Comparison of ENCODE assay signal across 1 cellular context in genomic region chr3:122691195-122691594, GRCh38.
TF ChIP-seq lines count a peak whose summit lies in the region.

No MANE protein-coding gene starts in this region.

TF ChIP-seq in HepG2, 621 proteins besides CTCF, POLR2A, EP300 and RAD21 (continued from another document and continues in another):
- TF ChIP-seq, protein P1, sequence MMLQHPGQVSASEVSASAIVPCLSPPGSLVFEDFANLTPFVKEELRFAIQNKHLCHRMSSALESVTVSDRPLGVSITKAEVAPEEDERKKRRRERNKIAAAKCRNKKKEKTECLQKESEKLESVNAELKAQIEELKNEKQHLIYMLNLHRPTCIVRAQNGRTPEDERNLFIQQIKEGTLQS (CRISPR knock-in tag; IDR thresholded peaks at IDR 0.05) = 0 out of 2 replicates have a peak, but pooled peaks have one; percentile 32
- TF ChIP-seq KDM1A (CRISPR knock-in tag; IDR thresholded peaks at IDR 0.05) (no peak), SRY (CRISPR knock-in tag; IDR thresholded peaks at IDR 0.05) (no peak), BRD4 (CRISPR knock-in tag; IDR thresholded peaks at IDR 0.05) (no peak), ZNF703 (CRISPR knock-in tag; IDR thresholded peaks at IDR 0.05; ENCODE audit: borderline replicate concordance) (no peak), ZNF607 (CRISPR knock-in tag; IDR thresholded peaks at IDR 0.05; ENCODE audit: borderline replicate concordance) (no peak), ZMYM3 (CRISPR knock-in tag; IDR thresholded peaks at IDR 0.05) (no peak; the same call in 1 of the 2 replicates), ZBTB2 (CRISPR knock-in tag; IDR thresholded peaks at IDR 0.05; ENCODE audit: low read depth) (no peak), TFAP4 (IDR thresholded peaks at IDR 0.05; ENCODE audit: borderline replicate concordance, low read depth) (peak; percentile 81), ESRRA (CRISPR knock-in tag; IDR thresholded peaks at IDR 0.05; ENCODE audit: low read depth) (no peak), ZFYVE20 (CRISPR knock-in tag; IDR thresholded peaks at IDR 0.05; ENCODE audit: borderline replicate concordance, low read depth) (no peak), CCAR2 (optimal IDR thresholded peaks at IDR 0.05; ENCODE audit: low read depth, low read length) (no peak), MAFK (conservative IDR thresholded peaks at IDR 0.05 in 1 of 2, IDR thresholded peaks at IDR 0.05 in 1 of 2; ENCODE audit: low read length in 2 of 2) (no peak), NKX3-1 (CRISPR knock-in tag; IDR thresholded peaks at IDR 0.05) (no peak), ZNF34 (CRISPR knock-in tag; IDR thresholded peaks at IDR 0.05; ENCODE audit: borderline replicate concordance) (no peak), TCF12 (IDR thresholded peaks at IDR 0.05) (no peak), TCF12 (CRISPR knock-in tag; IDR thresholded peaks at IDR 0.05) (no peak), ZNF33A (CRISPR knock-in tag; IDR thresholded peaks at IDR 0.05; ENCODE audit: borderline replicate concordance) (no peak), RCOR2 (CRISPR knock-in tag; IDR thresholded peaks at IDR 0.05) (no peak), KAT2B (IDR thresholded peaks at IDR 0.05; ENCODE audit: borderline replicate concordance, low read depth, low read length) (no peak), ZBTB1 (CRISPR knock-in tag; IDR thresholded peaks at IDR 0.05; ENCODE audit: borderline replicate concordance) (no peak), ZNF614 (CRISPR knock-in tag; IDR thresholded peaks at IDR 0.05; ENCODE audit: borderline replicate concordance) (no peak), NFAT5 (CRISPR knock-in tag; IDR thresholded peaks at IDR 0.05) (no peak), GFI1 (CRISPR knock-in tag; IDR thresholded peaks at IDR 0.05; ENCODE audit: borderline replicate concordance) (no peak), ZNF556 (CRISPR knock-in tag; IDR thresholded peaks at IDR 0.05; ENCODE audit: borderline replicate concordance) (no peak), CERS6 (CRISPR knock-in tag; IDR thresholded peaks at IDR 0.05) (no peak), SMAD3 (CRISPR knock-in tag; IDR thresholded peaks at IDR 0.05) (no peak), ZNF839 (CRISPR knock-in tag; IDR thresholded peaks at IDR 0.05; ENCODE audit: borderline replicate concordance) (no peak), NFE2L1 (CRISPR knock-in tag; IDR thresholded peaks at IDR 0.05; ENCODE audit: borderline replicate concordance) (no peak), AHR (CRISPR knock-in tag; IDR thresholded peaks at IDR 0.05) (no peak), ZNF30 (CRISPR knock-in tag; IDR thresholded peaks at IDR 0.05) (no peak), RORA (CRISPR knock-in tag; IDR thresholded peaks at IDR 0.05) (no peak), NRL (CRISPR knock-in tag; IDR thresholded peaks at IDR 0.05; ENCODE audit: borderline replicate concordance) (no peak), REXO4 (CRISPR knock-in tag; IDR thresholded peaks at IDR 0.05; ENCODE audit: borderline replicate concordance) (no peak), ZNF781 (CRISPR knock-in tag; IDR thresholded peaks at IDR 0.05; ENCODE audit: borderline replicate concordance, not compliant biosample characterization) (no peak), TFDP2 (CRISPR knock-in tag; IDR thresholded peaks at IDR 0.05) (no peak), ARID2 (CRISPR knock-in tag; IDR thresholded peaks at IDR 0.05; ENCODE audit: borderline replicate concordance) (no peak), RELA (CRISPR knock-in tag; IDR thresholded peaks at IDR 0.05) (no peak), DR1 (CRISPR knock-in tag; IDR thresholded peaks at IDR 0.05) (no peak), TBL1XR1 (IDR thresholded peaks at IDR 0.05; ENCODE audit: borderline replicate concordance, low read length, partially characterized antibody) (no peak)
- TF ChIP-seq, protein P2, sequence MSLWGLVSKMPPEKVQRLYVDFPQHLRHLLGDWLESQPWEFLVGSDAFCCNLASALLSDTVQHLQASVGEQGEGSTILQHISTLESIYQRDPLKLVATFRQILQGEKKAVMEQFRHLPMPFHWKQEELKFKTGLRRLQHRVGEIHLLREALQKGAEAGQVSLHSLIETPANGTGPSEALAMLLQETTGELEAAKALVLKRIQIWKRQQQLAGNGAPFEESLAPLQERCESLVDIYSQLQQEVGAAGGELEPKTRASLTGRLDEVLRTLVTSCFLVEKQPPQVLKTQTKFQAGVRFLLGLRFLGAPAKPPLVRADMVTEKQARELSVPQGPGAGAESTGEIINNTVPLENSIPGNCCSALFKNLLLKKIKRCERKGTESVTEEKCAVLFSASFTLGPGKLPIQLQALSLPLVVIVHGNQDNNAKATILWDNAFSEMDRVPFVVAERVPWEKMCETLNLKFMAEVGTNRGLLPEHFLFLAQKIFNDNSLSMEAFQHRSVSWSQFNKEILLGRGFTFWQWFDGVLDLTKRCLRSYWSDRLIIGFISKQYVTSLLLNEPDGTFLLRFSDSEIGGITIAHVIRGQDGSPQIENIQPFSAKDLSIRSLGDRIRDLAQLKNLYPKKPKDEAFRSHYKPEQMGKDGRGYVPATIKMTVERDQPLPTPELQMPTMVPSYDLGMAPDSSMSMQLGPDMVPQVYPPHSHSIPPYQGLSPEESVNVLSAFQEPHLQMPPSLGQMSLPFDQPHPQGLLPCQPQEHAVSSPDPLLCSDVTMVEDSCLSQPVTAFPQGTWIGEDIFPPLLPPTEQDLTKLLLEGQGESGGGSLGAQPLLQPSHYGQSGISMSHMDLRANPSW (CRISPR knock-in tag; IDR thresholded peaks at IDR 0.05; ENCODE audit: borderline replicate concordance) = no peak
- TF ChIP-seq, protein P3, sequence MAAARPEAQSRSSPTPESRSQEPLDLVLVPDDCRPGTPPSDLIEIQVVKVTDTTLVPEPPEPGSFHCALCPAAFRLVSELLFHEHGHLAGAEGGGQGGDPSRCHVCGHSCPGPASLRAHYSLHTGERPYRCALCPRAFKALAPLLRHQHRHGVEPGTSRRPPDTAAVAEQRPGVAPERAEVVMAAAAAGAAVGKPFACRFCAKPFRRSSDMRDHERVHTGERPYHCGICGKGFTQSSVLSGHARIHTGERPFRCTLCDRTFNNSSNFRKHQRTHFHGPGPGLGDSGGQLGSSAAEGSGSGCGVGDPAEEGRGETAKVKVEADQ (CRISPR knock-in tag; IDR thresholded peaks at IDR 0.05; ENCODE audit: borderline replicate concordance) = no peak
- TF ChIP-seq, protein P4, sequence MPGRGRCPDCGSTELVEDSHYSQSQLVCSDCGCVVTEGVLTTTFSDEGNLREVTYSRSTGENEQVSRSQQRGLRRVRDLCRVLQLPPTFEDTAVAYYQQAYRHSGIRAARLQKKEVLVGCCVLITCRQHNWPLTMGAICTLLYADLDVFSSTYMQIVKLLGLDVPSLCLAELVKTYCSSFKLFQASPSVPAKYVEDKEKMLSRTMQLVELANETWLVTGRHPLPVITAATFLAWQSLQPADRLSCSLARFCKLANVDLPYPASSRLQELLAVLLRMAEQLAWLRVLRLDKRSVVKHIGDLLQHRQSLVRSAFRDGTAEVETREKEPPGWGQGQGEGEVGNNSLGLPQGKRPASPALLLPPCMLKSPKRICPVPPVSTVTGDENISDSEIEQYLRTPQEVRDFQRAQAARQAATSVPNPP (CRISPR knock-in tag; IDR thresholded peaks at IDR 0.05) = no peak
- TF ChIP-seq, protein P5, sequence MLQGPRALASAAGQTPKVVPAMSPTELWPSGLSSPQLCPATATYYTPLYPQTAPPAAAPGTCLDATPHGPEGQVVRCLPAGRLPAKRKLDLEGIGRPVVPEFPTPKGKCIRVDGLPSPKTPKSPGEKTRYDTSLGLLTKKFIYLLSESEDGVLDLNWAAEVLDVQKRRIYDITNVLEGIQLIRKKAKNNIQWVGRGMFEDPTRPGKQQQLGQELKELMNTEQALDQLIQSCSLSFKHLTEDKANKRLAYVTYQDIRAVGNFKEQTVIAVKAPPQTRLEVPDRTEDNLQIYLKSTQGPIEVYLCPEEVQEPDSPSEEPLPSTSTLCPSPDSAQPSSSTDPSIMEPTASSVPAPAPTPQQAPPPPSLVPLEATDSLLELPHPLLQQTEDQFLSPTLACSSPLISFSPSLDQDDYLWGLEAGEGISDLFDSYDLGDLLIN (CRISPR knock-in tag; IDR thresholded peaks at IDR 0.05; ENCODE audit: borderline replicate concordance) = no peak
- TF ChIP-seq, protein P6, sequence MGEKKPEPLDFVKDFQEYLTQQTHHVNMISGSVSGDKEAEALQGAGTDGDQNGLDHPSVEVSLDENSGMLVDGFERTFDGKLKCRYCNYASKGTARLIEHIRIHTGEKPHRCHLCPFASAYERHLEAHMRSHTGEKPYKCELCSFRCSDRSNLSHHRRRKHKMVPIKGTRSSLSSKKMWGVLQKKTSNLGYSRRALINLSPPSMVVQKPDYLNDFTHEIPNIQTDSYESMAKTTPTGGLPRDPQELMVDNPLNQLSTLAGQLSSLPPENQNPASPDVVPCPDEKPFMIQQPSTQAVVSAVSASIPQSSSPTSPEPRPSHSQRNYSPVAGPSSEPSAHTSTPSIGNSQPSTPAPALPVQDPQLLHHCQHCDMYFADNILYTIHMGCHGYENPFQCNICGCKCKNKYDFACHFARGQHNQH (CRISPR knock-in tag; IDR thresholded peaks at IDR 0.05) = peak; percentile 73; the same call in 1 of the 2 replicates
- TF ChIP-seq, protein P7, sequence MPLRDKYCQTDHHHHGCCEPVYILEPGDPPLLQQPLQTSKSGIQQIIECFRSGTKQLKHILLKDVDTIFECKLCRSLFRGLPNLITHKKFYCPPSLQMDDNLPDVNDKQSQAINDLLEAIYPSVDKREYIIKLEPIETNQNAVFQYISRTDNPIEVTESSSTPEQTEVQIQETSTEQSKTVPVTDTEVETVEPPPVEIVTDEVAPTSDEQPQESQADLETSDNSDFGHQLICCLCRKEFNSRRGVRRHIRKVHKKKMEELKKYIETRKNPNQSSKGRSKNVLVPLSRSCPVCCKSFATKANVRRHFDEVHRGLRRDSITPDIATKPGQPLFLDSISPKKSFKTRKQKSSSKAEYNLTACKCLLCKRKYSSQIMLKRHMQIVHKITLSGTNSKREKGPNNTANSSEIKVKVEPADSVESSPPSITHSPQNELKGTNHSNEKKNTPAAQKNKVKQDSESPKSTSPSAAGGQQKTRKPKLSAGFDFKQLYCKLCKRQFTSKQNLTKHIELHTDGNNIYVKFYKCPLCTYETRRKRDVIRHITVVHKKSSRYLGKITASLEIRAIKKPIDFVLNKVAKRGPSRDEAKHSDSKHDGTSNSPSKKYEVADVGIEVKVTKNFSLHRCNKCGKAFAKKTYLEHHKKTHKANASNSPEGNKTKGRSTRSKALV (CRISPR knock-in tag; IDR thresholded peaks at IDR 0.05) = no peak
